22 cellular contexts compared by ENCODE assay signal in the genomic region with DNA sequence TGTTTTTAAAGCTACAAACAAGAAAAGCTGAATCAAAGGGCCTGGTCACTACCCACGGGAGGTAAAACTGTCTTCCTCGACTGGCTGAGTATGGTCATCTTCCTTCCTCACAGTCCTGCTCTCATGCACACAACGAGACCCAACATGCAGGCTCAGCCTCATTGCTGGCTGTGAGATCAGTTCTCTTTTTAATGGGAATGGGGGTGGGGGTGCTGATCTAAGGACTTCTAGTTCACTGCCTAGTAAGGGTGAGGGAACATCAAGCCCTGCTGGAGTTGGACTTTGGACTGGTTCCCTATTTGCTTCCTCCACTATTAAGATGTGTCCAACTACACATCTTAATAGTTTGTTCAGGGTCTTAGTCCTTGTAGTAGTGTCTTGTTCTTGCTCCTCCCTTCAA. TPM values are rescaled to one million over a fixed set of nuclear protein-coding genes. Genes with fewer than 3 reads are reported as not detected.
DNase-seq lines count a peak whose midpoint lies in the region; ATAC-seq, FAIRE-seq and TF ChIP-seq lines count a peak whose summit lies in the region.
"Had no signal": no experiment of that assay in that cellular context is flagged by ENCODE, and none has a peak within 500 bp of the region (broad histone marks: within the 10 kb centered on the region; RNA-seq: fewer than 3 reads in every experiment).

No MANE protein-coding gene starts in this region.

- DNase-seq in Right ventricle myocardium inferior (ENCODE audit: missing footprints), result peak; percentile 63
- no peak for DNase-seq in right atrium auricular region (ENCODE audit: low spot score)
- DNase-seq in bronchial epithelial cell (ENCODE audit: low read depth), result peak; percentile 41
- no peak for DNase-seq in left lobe of liver (ENCODE audit: low spot score)
- DNase-seq in aorta, result peak in 1 of 2 donors; percentile 50
- DNase-seq: 8988T; C1 segment of cervical spinal cord; CD8-positive, alpha-beta memory T cell; KBM-7; NCI-H1092 treated with DMSO at 0.1 percent for 48 hours; NCI-H1436 treated with DMSO at 0.1 percent for 48 hours; NCI-H2029; NCI-H226; NCI-H510A treated with DMSO at 0.1 percent for 48 hours; NCI-H774; NK-92 treated with Interleukin-12 subunit alpha and Interleukin-12 subunit beta, amount 100 ng/mL, for 24 hours had no signal

- no peak overlapping the region for H3K4me3 ChIP-seq in right atrium auricular region
- no peak overlapping the region for H3K4me3 ChIP-seq in bronchial epithelial cell (ENCODE audit: low read depth, low read length)
- H3K4me3 ChIP-seq in aorta (ENCODE audit: low read length in 2 of 2), result no peak overlapping the region
- H3K4me3 ChIP-seq: SJSA1 had no signal

- peak; percentile 60 for ATAC-seq in Right ventricle myocardium inferior
- peak; percentile 52 for ATAC-seq in left lobe of liver
- ATAC-seq in aorta (ENCODE audit: low FRiP score), result peak; percentile 28
- no peak for ATAC-seq in GM18858 (IDR thresholded peaks at IDR 0.05; ENCODE audit: unreplicated experiment)
- ATAC-seq in HG02884 (IDR thresholded peaks at IDR 0.05; ENCODE audit: unreplicated experiment), result no peak
- no peak for ATAC-seq in GM21367 (IDR thresholded peaks at IDR 0.05; ENCODE audit: unreplicated experiment)

- intact Hi-C loops in Right ventricle myocardium inferior (cut with DNase I) (no loop called here), aorta (cut with DNase I) (no loop called here)

- TF ChIP-seq CTCF in right atrium auricular region (IDR thresholded peaks at IDR 0.05) (no peak), bronchial epithelial cell (IDR thresholded peaks at IDR 0.05; ENCODE audit: insufficient read depth, low read length, severe bottlenecking) (no peak)

- H3K36me3 ChIP-seq in right atrium auricular region, result no peaks in the 10 kb centered on the region
- no peaks in the 10 kb centered on the region for H3K36me3 ChIP-seq in bronchial epithelial cell (ENCODE audit: control insufficient read depth, insufficient read depth, low read length)
- H3K36me3 ChIP-seq in aorta (ENCODE audit: control insufficient read depth in 1 of 2, insufficient read depth in 2 of 2, low read length in 1 of 2), result peaks cover 0 to 3% of the 10 kb centered on the region in 2 donors

- H3K9me3 ChIP-seq in right atrium auricular region (no peaks in the 10 kb centered on the region), aorta (ENCODE audit: control insufficient read depth, low read length) (no peaks in the 10 kb centered on the region)
- H3K9me3 ChIP-seq: SJSA1 had no signal

- H3K27me3 ChIP-seq in right atrium auricular region, result no peaks in the 10 kb centered on the region
- H3K27me3 ChIP-seq in bronchial epithelial cell (ENCODE audit: control insufficient read depth, insufficient read depth, low read length), result peaks cover 1% of the 10 kb centered on the region
- H3K27me3 ChIP-seq in aorta (ENCODE audit: control insufficient read depth in 1 of 2, insufficient read depth in 2 of 2, low read length in 1 of 2), result no peaks in the 10 kb centered on the region
- H3K27me3 ChIP-seq: SJSA1 had no signal

- no peak for FAIRE-seq in bronchial epithelial cell (lab: Jason Lieb, UNC)
- FAIRE-seq: G401.6, GM19239 had no signal

- whole genome bisulfite sequencing in aorta, 2 donors, result 87 to 91% methylated on average over 3 of the region's 3 CpGs

- H3K4me1 ChIP-seq in right atrium auricular region (no peaks in the 10 kb centered on the region), aorta (ENCODE audit: control insufficient read depth in 1 of 2, insufficient read depth in 2 of 2, low read length in 2 of 2) (no peaks in the 10 kb centered on the region)
- H3K4me1 ChIP-seq: SJSA1 had no signal

- H3K27ac ChIP-seq in right atrium auricular region, result no peak overlapping the region
- H3K27ac ChIP-seq in aorta (ENCODE audit: low read depth in 1 of 2, low read length in 2 of 2), result no peak overlapping the region
- H3K27ac ChIP-seq: SJSA1 had no signal

RNA-seq across cellular contexts. Expression of gene ABCB4, which starts 48.2 kb away (rescaled TPM):
- total RNA-seq in Right ventricle myocardium inferior (4.4 TPM), right atrium auricular region (1 to 10 TPM; 4.2 to 7.4 TPM), bronchial epithelial cell (not detected in 2 replicates), left lobe of liver (114 TPM), aorta (1 to 10 TPM; 3.1 to 7.4 TPM)
- under 1 TPM; 0.43 to 0.63 TPM for polyA plus RNA-seq in aorta
- polyA plus RNA-seq: CD8-positive, alpha-beta memory T cell had no signal

Comparison
In these comparisons a context has a peak if more than half of its experiments do, and no peak if none do; other contexts are left out.
1. DNase-seq: peak in Right ventricle myocardium inferior (single experiment) and bronchial epithelial cell (single experiment); none in right atrium auricular region (single experiment) and left lobe of liver (single experiment).
2. ATAC-seq: peak in Right ventricle myocardium inferior (single experiment), left lobe of liver (single experiment) and aorta (single experiment); none in GM18858 (single experiment), HG02884 (single experiment) and GM21367 (single experiment).
3. RNA of gene ABCB4, which starts 48.2 kb away (total RNA-seq): 114 TPM in left lobe of liver (single experiment); 3.1 to 7.4 TPM in aorta, 4.2 to 7.4 TPM in right atrium auricular region, 4.4 TPM in Right ventricle myocardium inferior (single experiment) and not detected in bronchial epithelial cell; every median in the first group is over 10 times any median in the second.